ENCODE assay signal across 13 cellular contexts in genomic region chr4:6916069-6916586, GRCh38. TPM values are rescaled to one million over a fixed set of nuclear protein-coding genes. Genes with fewer than 3 reads are reported as not detected.
DNase-seq lines count a peak whose midpoint lies in the region; ATAC-seq, FAIRE-seq and TF ChIP-seq lines count a peak whose summit lies in the region.
"Had no signal": no experiment of that assay in that cellular context is flagged by ENCODE, and none has a peak within 500 bp of the region (broad histone marks: within the 10 kb centered on the region; RNA-seq: fewer than 3 reads in every experiment).

No MANE protein-coding gene starts in this region.

- H3K9me3 ChIP-seq in esophagus muscularis mucosa (no peaks in the 10 kb centered on the region), small intestine (ENCODE audit: control insufficient read depth, low read depth) (no peaks in the 10 kb centered on the region)

- no peaks in the 10 kb centered on the region for H3K9me3 Mint-ChIP-seq in activated CD4-positive, alpha-beta T cell treated with anti-CD3 and anti-CD28 coated beads for 36 hours (ENCODE audit: low read depth)
- H3K9me3 Mint-ChIP-seq in T-cell, result no peaks in the 10 kb centered on the region

- DNase-seq in activated CD4-positive, alpha-beta T cell treated with anti-CD3 and anti-CD28 coated beads for 36 hours, result peak; percentile 4
- DNase-seq in activated CD4-positive, alpha-beta T cell treated with anti-CD3 and anti-CD28 coated beads, Interleukin-2, amount 50 U/mL, for 1 hour, result no peak
- DNase-seq in T-cell, result no peak
- DNase-seq in esophagus muscularis mucosa (ENCODE audit: extremely low spot score), result no peak
- no peak for DNase-seq in small intestine
- no peak for DNase-seq in HEK293T (ENCODE audit: extremely low spot score)
- DNase-seq in DMS153 treated with DMSO at 0.1 percent for 48 hours (lab: John Stamatoyannopoulos, UW; ENCODE audit: unreplicated experiment), result no peak
- DNase-seq: cerebellar nuclear complex, left cardiac atrium, NCI-H345, SIG-M5 had no signal

- 90% methylated on average over 12 of the region's 12 CpGs for WGBS in esophagus muscularis mucosa
- 64 to 81% (median 80%) methylated on average over 12 of the region's 12 CpGs for WGBS in small intestine, 3 donors

- H3K27me3 Mint-ChIP-seq in activated CD4-positive, alpha-beta T cell treated with anti-CD3 and anti-CD28 coated beads for 36 hours, result no peaks in the 10 kb centered on the region
- no peaks in the 10 kb centered on the region for H3K27me3 Mint-ChIP-seq in T-cell

- H3K4me1 Mint-ChIP-seq in activated CD4-positive, alpha-beta T cell treated with anti-CD3 and anti-CD28 coated beads for 36 hours, result peaks cover 68% of the 10 kb centered on the region
- peaks cover 84 to 94% (median 85%) of the 10 kb centered on the region in 3 donors for H3K4me1 Mint-ChIP-seq in T-cell

- TF ChIP-seq POLR2A in esophagus muscularis mucosa (IDR thresholded peaks at IDR 0.05; ENCODE audit: low read depth), result no peak

- POLR2A ChIA-PET in activated CD4-positive, alpha-beta T cell treated with anti-CD3 and anti-CD28 coated beads for 36 hours (lab: Charles Lee), result no interaction called here
- POLR2A ChIA-PET in T-cell (lab: Charles Lee) (interaction anchor here (0.6 to 0.7 kb wide), 4 partner anchors 10 to 71 kb away, joined by 3 to 5 read pairs (median 3); no protein-coding TSS in a partner anchor), HEK293T (lab: Yijun Ruan, JAX) (interaction anchor here (1.3 kb wide), 1 partner anchor 71 kb away, joined by 4 read pairs; no protein-coding TSS in a partner anchor)

- no peaks in the 10 kb centered on the region for H3K27me3 ChIP-seq in esophagus muscularis mucosa
- no peaks in the 10 kb centered on the region for H3K27me3 ChIP-seq in small intestine (ENCODE audit: control insufficient read depth in 2 of 2, insufficient read depth in 2 of 2, low read length in 2 of 2)

- intact Hi-C loops in activated CD4-positive, alpha-beta T cell treated with anti-CD3 and anti-CD28 coated beads for 36 hours (cut with DNase I, micrococcal nuclease), result loop anchor here in 1 of 2 experiments (2.0 to 10.0 kb wide), 2 partner anchors 27 to 129 kb away; partner anchors contain the start of gene TADA2B
- intact Hi-C loops in esophagus muscularis mucosa (cut with DNase I), result no loop called here

- H3K27ac ChIP-seq in esophagus muscularis mucosa (replicated peaks in 1 of 4) (peak overlapping the region; percentile 64 to 78 (median 72)), small intestine (ENCODE audit: low read depth in 1 of 2, low read length in 1 of 2) (peak overlapping the region; percentile 65 to 93)

- FAIRE-seq in small intestine (lab: Jason Lieb, UNC), result no peak
- FAIRE-seq: G401.6 had no signal

- peaks cover 7% of the 10 kb centered on the region for H3K36me3 Mint-ChIP-seq in activated CD4-positive, alpha-beta T cell treated with anti-CD3 and anti-CD28 coated beads for 36 hours (ENCODE audit: low read depth)
- H3K36me3 Mint-ChIP-seq in T-cell, result no peaks in the 10 kb centered on the region

- peaks cover 28 to 82% (median 57%) of the 10 kb centered on the region in 4 donors for H3K4me1 ChIP-seq in esophagus muscularis mucosa
- peaks cover 13 to 18% of the 10 kb centered on the region in 2 donors for H3K4me1 ChIP-seq in small intestine (ENCODE audit: control insufficient read depth in 2 of 2, insufficient read depth in 1 of 2, low read depth in 1 of 2, low read length in 1 of 2)

- no peaks in the 10 kb centered on the region for H3K36me3 ChIP-seq in esophagus muscularis mucosa
- no peaks in the 10 kb centered on the region for H3K36me3 ChIP-seq in small intestine (ENCODE audit: control insufficient read depth in 2 of 2, insufficient read depth in 2 of 2, low read length in 2 of 2)

- H3K27ac Mint-ChIP-seq in activated CD4-positive, alpha-beta T cell treated with anti-CD3 and anti-CD28 coated beads for 36 hours, result peak overlapping the region; percentile 95
- peak overlapping the region; percentile 93 to 97 for H3K27ac Mint-ChIP-seq in T-cell

- TF ChIP-seq CTCF in esophagus muscularis mucosa (IDR thresholded peaks at IDR 0.05), result no peak

- ATAC-seq in activated CD4-positive, alpha-beta T cell treated with anti-CD3 and anti-CD28 coated beads for 36 hours, result no peak
- no peak for ATAC-seq in T-cell (replicated peaks in 1 of 4)
- no peak for ATAC-seq in GM21526 (IDR thresholded peaks at IDR 0.05; ENCODE audit: low FRiP score, unreplicated experiment)

- CTCF ChIA-PET in activated CD4-positive, alpha-beta T cell treated with anti-CD3 and anti-CD28 coated beads for 36 hours (lab: Charles Lee), result interaction anchor here (0.8 to 2.1 kb wide), 6 partner anchors 8 to 212 kb away, joined by 3 to 7 read pairs (median 4); no protein-coding TSS in a partner anchor
- CTCF ChIA-PET in T-cell (lab: Charles Lee) (interaction anchor here in 1 of 2 donors (0.6 kb wide), 1 partner anchor 140 kb away, joined by 4 read pairs; no protein-coding TSS in a partner anchor), HEK293T (lab: Yijun Ruan, JAX) (interaction anchor here (0.6 to 1.9 kb wide), 2 partner anchors 15 to 290 kb away, joined by 3 to 4 read pairs; no protein-coding TSS in a partner anchor)

- TF ChIP-seq EP300 in esophagus muscularis mucosa (IDR thresholded peaks at IDR 0.05), result no peak

- H3K4me3 Mint-ChIP-seq in activated CD4-positive, alpha-beta T cell treated with anti-CD3 and anti-CD28 coated beads for 36 hours, result peak overlapping the region; percentile 53
- peak overlapping the region; percentile 34 to 81 (median 51) for H3K4me3 Mint-ChIP-seq in T-cell

- no peak overlapping the region for H3K4me3 ChIP-seq in esophagus muscularis mucosa
- no peak overlapping the region for H3K4me3 ChIP-seq in small intestine (ENCODE audit: low read depth in 1 of 2, low read length in 2 of 2)

TF ChIP-seq in HEK293T, 16 proteins besides CTCF, POLR2A, EP300 and RAD21:
- no peak for TF ChIP-seq HDGF (IDR thresholded peaks at IDR 0.05; ENCODE audit: borderline replicate concordance)
- TF ChIP-seq FOXK2 (IDR thresholded peaks at IDR 0.05), result no peak
- TF ChIP-seq NFRKB (IDR thresholded peaks at IDR 0.05), result no peak
- TF ChIP-seq L3MBTL2 (conservative IDR thresholded peaks at IDR 0.05), result no peak
- no peak for TF ChIP-seq SUZ12 (IDR thresholded peaks at IDR 0.05)
- no peak for TF ChIP-seq SP1 (IDR thresholded peaks at IDR 0.05)
- TF ChIP-seq TARDBP (IDR thresholded peaks at IDR 0.05), result no peak
- TF ChIP-seq BHLHE40 (IDR thresholded peaks at IDR 0.05; ENCODE audit: borderline replicate concordance), result no peak
- no peak for TF ChIP-seq ELF4 (IDR thresholded peaks at IDR 0.05)
- TF ChIP-seq CTBP1 (IDR thresholded peaks at IDR 0.05; ENCODE audit: borderline replicate concordance), result no peak
- no peak for TF ChIP-seq ARNT (IDR thresholded peaks at IDR 0.05)
- no peak for TF ChIP-seq FOXA1 (IDR thresholded peaks at IDR 0.05)
- TF ChIP-seq FOXM1 (IDR thresholded peaks at IDR 0.05; ENCODE audit: borderline replicate concordance), result no peak
- no peak for TF ChIP-seq LEF1 (IDR thresholded peaks at IDR 0.05; ENCODE audit: borderline replicate concordance)
- no peak for TF ChIP-seq ZNF384 (IDR thresholded peaks at IDR 0.05)
TF ChIP-seq in HEK293T: peak in this region for 0.

RNA-seq across cellular contexts. Expression of gene TBC1D14, which starts 6.5 kb away (rescaled TPM):
- 10 to 100 TPM; 36.7 to 44.0 TPM for total RNA-seq in activated CD4-positive, alpha-beta T cell treated with anti-CD3 and anti-CD28 coated beads for 36 hours
- total RNA-seq in T-cell (10 to 100 TPM; 44.2 to 73.8 (median 62.3) TPM), esophagus muscularis mucosa (10 to 100 TPM; 37.0 to 49.4 (median 44.2) TPM)
- 10 to 100 TPM; 16.8 to 31.5 (median 18.9) TPM for polyA plus RNA-seq in small intestine
